Comparison of ENCODE assay signal across 1 cellular context in genomic region chr5:163460562-163461176, GRCh38.
TF ChIP-seq lines count a peak whose summit lies in the region.

Gene HMMR, plus strand, starts transcription at chr5:163460632. Its CDS starts 61 bp downstream, at chr5:163460693.

TF ChIP-seq in HEK293, 187 proteins besides CTCF, POLR2A, EP300 and RAD21 (continued from another document and continues in another):
- no peak for TF ChIP-seq ZNF830 (tag by site-specific recombination; IDR thresholded peaks at IDR 0.05; ENCODE audit: low read depth)
- TF ChIP-seq KLF17 (tag by site-specific recombination; IDR thresholded peaks at IDR 0.05) = peak; percentile 35; the same call in 1 of the 2 replicates
- TF ChIP-seq ZNF19 (tag by site-specific recombination; IDR thresholded peaks at IDR 0.05; ENCODE audit: low read depth) = no peak
- no peak for TF ChIP-seq ZNF10 (tag by site-specific recombination; IDR thresholded peaks at IDR 0.05)
- TF ChIP-seq, protein P1, sequence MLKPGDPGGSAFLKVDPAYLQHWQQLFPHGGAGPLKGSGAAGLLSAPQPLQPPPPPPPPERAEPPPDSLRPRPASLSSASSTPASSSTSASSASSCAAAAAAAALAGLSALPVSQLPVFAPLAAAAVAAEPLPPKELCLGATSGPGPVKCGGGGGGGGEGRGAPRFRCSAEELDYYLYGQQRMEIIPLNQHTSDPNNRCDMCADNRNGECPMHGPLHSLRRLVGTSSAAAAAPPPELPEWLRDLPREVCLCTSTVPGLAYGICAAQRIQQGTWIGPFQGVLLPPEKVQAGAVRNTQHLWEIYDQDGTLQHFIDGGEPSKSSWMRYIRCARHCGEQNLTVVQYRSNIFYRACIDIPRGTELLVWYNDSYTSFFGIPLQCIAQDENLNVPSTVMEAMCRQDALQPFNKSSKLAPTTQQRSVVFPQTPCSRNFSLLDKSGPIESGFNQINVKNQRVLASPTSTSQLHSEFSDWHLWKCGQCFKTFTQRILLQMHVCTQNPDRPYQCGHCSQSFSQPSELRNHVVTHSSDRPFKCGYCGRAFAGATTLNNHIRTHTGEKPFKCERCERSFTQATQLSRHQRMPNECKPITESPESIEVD (tag by site-specific recombination; IDR thresholded peaks at IDR 0.05) = no peak
- TF ChIP-seq YY1 (tag by site-specific recombination; IDR thresholded peaks at IDR 0.05) = no peak
- TF ChIP-seq, protein P2, sequence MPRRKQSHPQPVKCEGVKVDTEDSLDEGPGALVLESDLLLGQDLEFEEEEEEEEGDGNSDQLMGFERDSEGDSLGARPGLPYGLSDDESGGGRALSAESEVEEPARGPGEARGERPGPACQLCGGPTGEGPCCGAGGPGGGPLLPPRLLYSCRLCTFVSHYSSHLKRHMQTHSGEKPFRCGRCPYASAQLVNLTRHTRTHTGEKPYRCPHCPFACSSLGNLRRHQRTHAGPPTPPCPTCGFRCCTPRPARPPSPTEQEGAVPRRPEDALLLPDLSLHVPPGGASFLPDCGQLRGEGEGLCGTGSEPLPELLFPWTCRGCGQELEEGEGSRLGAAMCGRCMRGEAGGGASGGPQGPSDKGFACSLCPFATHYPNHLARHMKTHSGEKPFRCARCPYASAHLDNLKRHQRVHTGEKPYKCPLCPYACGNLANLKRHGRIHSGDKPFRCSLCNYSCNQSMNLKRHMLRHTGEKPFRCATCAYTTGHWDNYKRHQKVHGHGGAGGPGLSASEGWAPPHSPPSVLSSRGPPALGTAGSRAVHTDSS (tag by site-specific recombination; IDR thresholded peaks at IDR 0.05) = no peak
- no peak for TF ChIP-seq ZFHX2 (tag by site-specific recombination; conservative IDR thresholded peaks at IDR 0.05)
- TF ChIP-seq ZNF140 (tag by site-specific recombination; IDR thresholded peaks at IDR 0.05) = no peak
- no peak for TF ChIP-seq ZNF169 (tag by site-specific recombination; IDR thresholded peaks at IDR 0.05)
- TF ChIP-seq ZNF302 (tag by site-specific recombination; IDR thresholded peaks at IDR 0.05; ENCODE audit: low read depth) = no peak
- TF ChIP-seq, protein P3, sequence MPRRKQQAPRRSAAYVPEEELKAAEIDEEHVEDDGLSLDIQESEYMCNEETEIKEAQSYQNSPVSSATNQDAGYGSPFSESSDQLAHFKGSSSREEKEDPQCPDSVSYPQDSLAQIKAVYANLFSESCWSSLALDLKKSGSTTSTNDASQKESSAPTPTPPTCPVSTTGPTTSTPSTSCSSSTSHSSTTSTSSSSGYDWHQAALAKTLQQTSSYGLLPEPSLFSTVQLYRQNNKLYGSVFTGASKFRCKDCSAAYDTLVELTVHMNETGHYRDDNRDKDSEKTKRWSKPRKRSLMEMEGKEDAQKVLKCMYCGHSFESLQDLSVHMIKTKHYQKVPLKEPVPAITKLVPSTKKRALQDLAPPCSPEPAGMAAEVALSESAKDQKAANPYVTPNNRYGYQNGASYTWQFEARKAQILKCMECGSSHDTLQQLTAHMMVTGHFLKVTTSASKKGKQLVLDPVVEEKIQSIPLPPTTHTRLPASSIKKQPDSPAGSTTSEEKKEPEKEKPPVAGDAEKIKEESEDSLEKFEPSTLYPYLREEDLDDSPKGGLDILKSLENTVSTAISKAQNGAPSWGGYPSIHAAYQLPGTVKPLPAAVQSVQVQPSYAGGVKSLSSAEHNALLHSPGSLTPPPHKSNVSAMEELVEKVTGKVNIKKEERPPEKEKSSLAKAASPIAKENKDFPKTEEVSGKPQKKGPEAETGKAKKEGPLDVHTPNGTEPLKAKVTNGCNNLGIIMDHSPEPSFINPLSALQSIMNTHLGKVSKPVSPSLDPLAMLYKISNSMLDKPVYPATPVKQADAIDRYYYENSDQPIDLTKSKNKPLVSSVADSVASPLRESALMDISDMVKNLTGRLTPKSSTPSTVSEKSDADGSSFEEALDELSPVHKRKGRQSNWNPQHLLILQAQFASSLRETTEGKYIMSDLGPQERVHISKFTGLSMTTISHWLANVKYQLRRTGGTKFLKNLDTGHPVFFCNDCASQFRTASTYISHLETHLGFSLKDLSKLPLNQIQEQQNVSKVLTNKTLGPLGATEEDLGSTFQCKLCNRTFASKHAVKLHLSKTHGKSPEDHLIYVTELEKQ (tag by site-specific recombination; IDR thresholded peaks at IDR 0.05; ENCODE audit: borderline replicate concordance) = no peak
- TF ChIP-seq ZBTB7A (tag by site-specific recombination; IDR thresholded peaks at IDR 0.05; ENCODE audit: low read depth) = no peak
- no peak for TF ChIP-seq ZNF624 (tag by site-specific recombination; IDR thresholded peaks at IDR 0.05)
- TF ChIP-seq, protein P4, sequence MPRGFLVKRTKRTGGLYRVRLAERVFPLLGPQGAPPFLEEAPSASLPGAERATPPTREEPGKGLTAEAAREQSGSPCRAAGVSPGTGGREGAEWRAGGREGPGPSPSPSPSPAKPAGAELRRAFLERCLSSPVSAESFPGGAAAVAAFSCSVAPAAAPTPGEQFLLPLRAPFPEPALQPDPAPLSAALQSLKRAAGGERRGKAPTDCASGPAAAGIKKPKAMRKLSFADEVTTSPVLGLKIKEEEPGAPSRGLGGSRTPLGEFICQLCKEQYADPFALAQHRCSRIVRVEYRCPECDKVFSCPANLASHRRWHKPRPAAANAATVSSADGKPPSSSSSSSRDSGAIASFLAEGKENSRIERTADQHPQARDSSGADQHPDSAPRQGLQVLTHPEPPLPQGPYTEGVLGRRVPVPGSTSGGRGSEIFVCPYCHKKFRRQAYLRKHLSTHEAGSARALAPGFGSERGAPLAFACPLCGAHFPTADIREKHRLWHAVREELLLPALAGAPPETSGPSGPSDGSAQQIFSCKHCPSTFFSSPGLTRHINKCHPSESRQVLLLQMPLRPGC (tag by site-specific recombination; IDR thresholded peaks at IDR 0.05) = no peak
- no peak for TF ChIP-seq ZNF837 (tag by site-specific recombination; IDR thresholded peaks at IDR 0.05)
- TF ChIP-seq FEZF1 (tag by site-specific recombination; IDR thresholded peaks at IDR 0.05) = no peak
- TF ChIP-seq HOXC10 (CRISPR knock-in tag; IDR thresholded peaks at IDR 0.05) = no peak
- TF ChIP-seq GLIS2 (tag by site-specific recombination; IDR thresholded peaks at IDR 0.05) = no peak
- no peak for TF ChIP-seq ZNF26 (tag by site-specific recombination; IDR thresholded peaks at IDR 0.05)
- TF ChIP-seq HOXA7 (CRISPR knock-in tag; IDR thresholded peaks at IDR 0.05; ENCODE audit: borderline replicate concordance) = no peak
- no peak for TF ChIP-seq ZNF112 (tag by site-specific recombination; IDR thresholded peaks at IDR 0.05)
- no peak for TF ChIP-seq ZNF530 (tag by site-specific recombination; IDR thresholded peaks at IDR 0.05; ENCODE audit: low read depth)
- peak; percentile 82 for TF ChIP-seq ZBTB8A (tag by site-specific recombination; IDR thresholded peaks at IDR 0.05)
- no peak for TF ChIP-seq ZNF184 (tag by site-specific recombination; IDR thresholded peaks at IDR 0.05)
- TF ChIP-seq, protein P5, sequence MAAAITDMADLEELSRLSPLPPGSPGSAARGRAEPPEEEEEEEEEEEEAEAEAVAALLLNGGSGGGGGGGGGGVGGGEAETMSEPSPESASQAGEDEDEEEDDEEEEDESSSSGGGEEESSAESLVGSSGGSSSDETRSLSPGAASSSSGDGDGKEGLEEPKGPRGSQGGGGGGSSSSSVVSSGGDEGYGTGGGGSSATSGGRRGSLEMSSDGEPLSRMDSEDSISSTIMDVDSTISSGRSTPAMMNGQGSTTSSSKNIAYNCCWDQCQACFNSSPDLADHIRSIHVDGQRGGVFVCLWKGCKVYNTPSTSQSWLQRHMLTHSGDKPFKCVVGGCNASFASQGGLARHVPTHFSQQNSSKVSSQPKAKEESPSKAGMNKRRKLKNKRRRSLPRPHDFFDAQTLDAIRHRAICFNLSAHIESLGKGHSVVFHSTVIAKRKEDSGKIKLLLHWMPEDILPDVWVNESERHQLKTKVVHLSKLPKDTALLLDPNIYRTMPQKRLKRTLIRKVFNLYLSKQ (tag by site-specific recombination; IDR thresholded peaks at IDR 0.05; ENCODE audit: borderline replicate concordance) = no peak
- TF ChIP-seq ZNF488 (tag by site-specific recombination; IDR thresholded peaks at IDR 0.05) = no peak
- no peak for TF ChIP-seq ZNF175 (tag by site-specific recombination; IDR thresholded peaks at IDR 0.05)
- TF ChIP-seq GFI1B (tag by site-specific recombination; IDR thresholded peaks at IDR 0.05) = no peak
- TF ChIP-seq ZNF660 (tag by site-specific recombination; IDR thresholded peaks at IDR 0.05) = 0 out of 2 replicates have a peak, but pooled peaks have one; percentile 9
- TF ChIP-seq, protein P6, sequence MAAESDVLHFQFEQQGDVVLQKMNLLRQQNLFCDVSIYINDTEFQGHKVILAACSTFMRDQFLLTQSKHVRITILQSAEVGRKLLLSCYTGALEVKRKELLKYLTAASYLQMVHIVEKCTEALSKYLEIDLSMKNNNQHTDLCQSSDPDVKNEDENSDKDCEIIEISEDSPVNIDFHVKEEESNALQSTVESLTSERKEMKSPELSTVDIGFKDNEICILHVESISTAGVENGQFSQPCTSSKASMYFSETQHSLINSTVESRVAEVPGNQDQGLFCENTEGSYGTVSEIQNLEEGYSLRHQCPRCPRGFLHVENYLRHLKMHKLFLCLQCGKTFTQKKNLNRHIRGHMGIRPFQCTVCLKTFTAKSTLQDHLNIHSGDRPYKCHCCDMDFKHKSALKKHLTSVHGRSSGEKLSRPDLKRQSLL (tag by site-specific recombination; IDR thresholded peaks at IDR 0.05) = no peak
- peak; percentile 23 for TF ChIP-seq SP3 (tag by site-specific recombination; IDR thresholded peaks at IDR 0.05)
- no peak for TF ChIP-seq ZNF239 (tag by site-specific recombination; IDR thresholded peaks at IDR 0.05)
- TF ChIP-seq ZNF114 (tag by site-specific recombination; IDR thresholded peaks at IDR 0.05) = no peak
- TF ChIP-seq MZF1 (tag by site-specific recombination; IDR thresholded peaks at IDR 0.05; ENCODE audit: borderline replicate concordance) = 0 out of 2 replicates have a peak, but pooled peaks have one; percentile 19
- TF ChIP-seq KLF7 (tag by site-specific recombination; IDR thresholded peaks at IDR 0.05; ENCODE audit: borderline replicate concordance) = peak; percentile 64; the same call in 1 of the 2 replicates
- no peak for TF ChIP-seq ZNF274 (IDR thresholded peaks at IDR 0.05; ENCODE audit: low read length)
- no peak for TF ChIP-seq ZNF274 (tag by site-specific recombination; IDR thresholded peaks at IDR 0.05; ENCODE audit: borderline replicate concordance)
- TF ChIP-seq ZSCAN30 (tag by site-specific recombination; IDR thresholded peaks at IDR 0.05) = no peak
- no peak for TF ChIP-seq ZNF585B (tag by site-specific recombination; IDR thresholded peaks at IDR 0.05)
- TF ChIP-seq ZFP37 (tag by site-specific recombination; IDR thresholded peaks at IDR 0.05) = no peak
- TF ChIP-seq ZSCAN23 (tag by site-specific recombination; IDR thresholded peaks at IDR 0.05) = no peak
- no peak for TF ChIP-seq ZNF626 (tag by site-specific recombination; IDR thresholded peaks at IDR 0.05)
- TF ChIP-seq, protein P7, sequence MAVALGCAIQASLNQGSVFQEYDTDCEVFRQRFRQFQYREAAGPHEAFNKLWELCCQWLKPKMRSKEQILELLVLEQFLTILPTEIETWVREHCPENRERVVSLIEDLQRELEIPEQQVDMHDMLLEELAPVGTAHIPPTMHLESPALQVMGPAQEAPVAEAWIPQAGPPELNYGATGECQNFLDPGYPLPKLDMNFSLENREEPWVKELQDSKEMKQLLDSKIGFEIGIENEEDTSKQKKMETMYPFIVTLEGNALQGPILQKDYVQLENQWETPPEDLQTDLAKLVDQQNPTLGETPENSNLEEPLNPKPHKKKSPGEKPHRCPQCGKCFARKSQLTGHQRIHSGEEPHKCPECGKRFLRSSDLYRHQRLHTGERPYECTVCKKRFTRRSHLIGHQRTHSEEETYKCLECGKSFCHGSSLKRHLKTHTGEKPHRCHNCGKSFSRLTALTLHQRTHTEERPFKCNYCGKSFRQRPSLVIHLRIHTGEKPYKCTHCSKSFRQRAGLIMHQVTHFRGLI (tag by site-specific recombination; IDR thresholded peaks at IDR 0.05) = 0 out of 2 replicates have a peak, but pooled peaks have one; percentile 51
- TF ChIP-seq ZNF335 (tag by site-specific recombination; conservative IDR thresholded peaks at IDR 0.05) = no peak
